ENCODE assay signal across 8 cellular contexts in the genomic region with DNA sequence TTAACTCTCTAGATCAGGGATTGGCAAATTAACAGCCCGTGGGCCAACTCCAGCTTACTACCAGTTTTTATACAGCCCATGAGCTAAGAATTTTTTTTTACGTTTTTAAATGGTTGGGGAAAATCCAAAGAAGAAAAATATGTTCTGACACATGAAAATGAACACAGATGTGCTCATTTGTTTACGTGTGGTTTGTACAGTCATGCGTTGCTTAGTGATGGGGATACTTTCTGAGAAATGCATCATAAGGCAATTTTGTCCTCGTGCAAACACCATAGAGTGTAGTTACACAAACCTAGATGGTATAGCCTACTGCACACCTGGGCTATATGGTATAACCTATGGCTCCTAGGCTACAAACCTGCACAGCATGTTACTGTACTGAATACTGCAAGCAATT. TPM values are rescaled to one million over a fixed set of nuclear protein-coding genes. Genes with fewer than 3 reads are reported as not detected.
DNase-seq lines count a peak whose midpoint lies in the region; ATAC-seq and TF ChIP-seq lines count a peak whose summit lies in the region.

No MANE protein-coding gene starts in this region.

- no peaks in the 10 kb centered on the region for H3K27me3 Mint-ChIP-seq in memory B cell

- H3K27me3 ChIP-seq in SJSA1 (replicated peaks): no peaks in the 10 kb centered on the region
- H3K27me3 ChIP-seq in adrenal gland: no peaks in the 10 kb centered on the region

- H3K4me1 ChIP-seq in SJSA1 (replicated peaks) (peaks cover 23% of the 10 kb centered on the region), adrenal gland (replicated peaks in 1 of 2) (no peaks in the 10 kb centered on the region)

- no peaks in the 10 kb centered on the region for H3K36me3 Mint-ChIP-seq in memory B cell

- H3K27ac Mint-ChIP-seq in memory B cell: peak overlapping the region; percentile 97

- DNase-seq in SJSA1 (ENCODE audit: low read depth in 1 of 2, low spot score in 2 of 2) (peak; percentile 40 to 64), memory B cell (ENCODE audit: low spot score in 2 of 2) (peak in 1 of 2 donors; percentile 38), DMS 273 treated with DMSO at 0.1 percent for 48 hours (lab: John Stamatoyannopoulos, UW) (no peak), NCI-H2029 treated with DMSO at 0.1 percent for 48 hours (lab: John Stamatoyannopoulos, UW) (no peak), NCI-H2029 (lab: John Stamatoyannopoulos, UW) (no peak), adrenal gland (no peak)

- 80 to 87% (median 81%) methylated on average over 5 of the region's 5 CpGs for WGBS in adrenal gland, 4 donors

- no peaks in the 10 kb centered on the region for H3K9me3 ChIP-seq in SJSA1 (replicated peaks)
- no peaks in the 10 kb centered on the region for H3K9me3 ChIP-seq in adrenal gland (replicated peaks in 1 of 3)

- H3K36me3 ChIP-seq in SJSA1: no peaks in the 10 kb centered on the region
- H3K36me3 ChIP-seq in adrenal gland (replicated peaks in 1 of 2): no peaks in the 10 kb centered on the region

- no peak for TF ChIP-seq POLR2A in GM18505 (IDR thresholded peaks at IDR 0.05; ENCODE audit: borderline replicate concordance, extremely low read depth, insufficient read depth, insufficient read length)
- no peak for TF ChIP-seq POLR2A in adrenal gland (IDR thresholded peaks at IDR 0.05)

- H3K4me1 Mint-ChIP-seq in memory B cell: peaks cover 19% of the 10 kb centered on the region

- intact Hi-C loops in adrenal gland (cut with DNase I): no loop called here

- H3K27ac ChIP-seq in SJSA1 (peak overlapping the region; percentile 29), adrenal gland (no peak overlapping the region)

- peak; percentile 68 for ATAC-seq in GM18505 (IDR thresholded peaks at IDR 0.05; ENCODE audit: unreplicated experiment)
- ATAC-seq in HG02588 (IDR thresholded peaks at IDR 0.05; ENCODE audit: unreplicated experiment): peak; percentile 74
- ATAC-seq in memory B cell (ENCODE audit: low read depth): peak; percentile 83

- H3K4me3 ChIP-seq in SJSA1 (no peak overlapping the region), adrenal gland (no peak overlapping the region)

- no peak for TF ChIP-seq CTCF in adrenal gland (IDR thresholded peaks at IDR 0.05)

- H3K4me3 Mint-ChIP-seq in memory B cell: no peak overlapping the region

- H3K9me3 Mint-ChIP-seq in memory B cell: no peaks in the 10 kb centered on the region

RNA-seq across cellular contexts. Expression of gene SMKR1, which starts 8.3 kb away (rescaled TPM):
- total RNA-seq in SJSA1 (2014; rRNA removed; shearing (Covaris generic)): 1.7 TPM in 1 of 2 replicates, not detected in the other
- 1 to 10 TPM in 5 of 8 donors, under 1 TPM in 1, not detected in 2; 0.83 to 4.6 (median 1.9) TPM for total RNA-seq in adrenal gland
- polyA plus RNA-seq in adrenal gland: 1 to 10 TPM in 2 of 3 donors, under 1 TPM in 1; 0.72 to 2.7 (median 2.1) TPM

RNA-seq across cellular contexts. Expression of gene STRIP2, which starts 59.8 kb away (rescaled TPM):
- total RNA-seq in SJSA1 (2014; rRNA removed; shearing (Covaris generic)): 7.0 and 7.5 TPM in 2 replicates
- total RNA-seq in adrenal gland: 10 to 100 TPM in 1 of 8 donors, 1 to 10 TPM in 6, under 1 TPM in 1; 0.67 to 10.1 (median 4.1) TPM
- polyA plus RNA-seq in adrenal gland: 1 to 10 TPM; 1.0 to 2.7 (median 2.5) TPM

Comparison
In these comparisons a context has a peak if more than half of its experiments do, and no peak if none do; other contexts are left out.
1. DNase-seq: peak in SJSA1 (2 of 2); none in DMS 273 treated with DMSO at 0.1 percent for 48 hours (single experiment), NCI-H2029 treated with DMSO at 0.1 percent for 48 hours (single experiment), NCI-H2029 (single experiment) and adrenal gland (0 of 7).
2. Peak in every context shown above with its lines, with median percentiles within 50 percentile points of each other: ATAC-seq.